8 cellular contexts compared by ENCODE assay signal in the genomic region with DNA sequence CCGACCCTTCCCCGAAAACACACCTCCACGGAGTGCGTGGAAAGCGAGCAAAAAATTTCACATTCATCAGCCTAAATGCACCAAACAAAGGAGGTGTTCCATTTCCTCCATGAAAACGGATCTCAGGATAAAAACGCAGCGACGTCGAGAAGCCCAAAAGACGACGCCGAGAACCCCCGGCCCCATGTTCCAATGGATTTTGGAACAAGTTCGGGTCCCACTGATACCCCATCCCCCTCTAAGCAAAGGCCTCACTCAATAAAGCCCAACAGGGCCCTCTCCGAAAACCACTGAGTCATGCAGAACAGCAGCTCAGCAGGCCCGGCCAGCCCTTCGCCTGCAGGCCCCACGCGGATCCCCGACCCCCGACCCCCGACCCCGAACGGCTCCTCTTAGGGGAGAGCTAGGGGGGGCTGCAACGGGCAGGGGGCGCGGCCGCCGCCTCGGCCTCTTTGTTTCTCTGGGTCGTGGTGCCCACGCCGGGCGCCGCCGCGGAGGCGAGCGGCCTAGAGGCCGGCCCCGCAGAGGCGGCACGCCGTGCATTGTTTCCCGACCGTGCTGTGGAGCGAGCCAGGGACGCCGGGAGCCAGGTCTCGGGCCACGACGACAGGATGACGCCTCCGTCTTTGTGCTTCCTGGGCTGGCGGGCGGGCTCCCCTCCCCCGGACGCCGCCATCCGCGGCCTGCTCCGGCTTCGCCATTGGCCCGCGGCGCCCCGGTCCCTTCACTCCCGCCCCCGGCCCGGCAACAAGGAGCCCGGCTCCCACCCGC. TPM values are rescaled to one million over a fixed set of nuclear protein-coding genes. Genes with fewer than 3 reads are reported as not detected.
A peak's percentile ranks its signal among the peaks of the same experiment; 100 is the strongest.
DNase-seq lines count a peak whose midpoint lies in the region; ATAC-seq and TF ChIP-seq lines count a peak whose summit lies in the region.

No MANE protein-coding gene starts in this region.

- H3K36me3 ChIP-seq in BE2C (peaks cover 29% of the 10 kb centered on the region), PC-9 (ENCODE audit: low read depth) (peaks cover 48% of the 10 kb centered on the region), subcutaneous abdominal adipose tissue (ENCODE audit: control insufficient read depth in 5 of 5, insufficient read depth in 5 of 5, low read length in 5 of 5) (peaks cover 6 to 22% (median 15%) of the 10 kb centered on the region in 5 donors)

- H3K4me1 Mint-ChIP-seq in neural crest cell, result peaks cover 51% of the 10 kb centered on the region

- H3K36me3 Mint-ChIP-seq in neural crest cell (ENCODE audit: low read depth), result peaks cover 17% of the 10 kb centered on the region

- H3K4me1 ChIP-seq in BE2C (peaks cover 3% of the 10 kb centered on the region), PC-9 (replicated peaks; ENCODE audit: insufficient read depth) (peaks cover 46% of the 10 kb centered on the region), subcutaneous abdominal adipose tissue (ENCODE audit: control insufficient read depth in 5 of 5, insufficient read depth in 5 of 5, low read length in 5 of 5) (peaks cover 5 to 44% (median 37%) of the 10 kb centered on the region in 5 donors)

- H3K27ac ChIP-seq in PC-9, result peak overlapping the region; percentile 100
- peak overlapping the region; percentile 100 for H3K27ac ChIP-seq in subcutaneous abdominal adipose tissue (ENCODE audit: low read depth, low read length)

- peak overlapping the region; percentile 92 for H3K27ac Mint-ChIP-seq in neural crest cell (ENCODE audit: unreplicated experiment)

- no peaks in the 10 kb centered on the region for H3K27me3 ChIP-seq in BE2C
- H3K27me3 ChIP-seq in PC-9 (ENCODE audit: insufficient read depth, low read depth), result no peaks in the 10 kb centered on the region
- H3K27me3 ChIP-seq in subcutaneous abdominal adipose tissue (ENCODE audit: control insufficient read depth in 5 of 5, insufficient read depth in 4 of 5, low read length in 5 of 5), result no peaks in the 10 kb centered on the region

- TF ChIP-seq CTCF in BE2C (IDR thresholded peaks at IDR 0.05; ENCODE audit: low read depth, low read length) (no peak), PC-9 (conservative IDR thresholded peaks at IDR 0.05) (no peak; the same call in 1 of the 2 replicates), fibroblast of villous mesenchyme (IDR thresholded peaks at IDR 0.05; ENCODE audit: insufficient read depth, low read depth, low read length) (no peak), neural crest cell (conservative IDR thresholded peaks at IDR 0.05) (no peak)

- H3K9ac ChIP-seq in subcutaneous abdominal adipose tissue (ENCODE audit: low read length in 5 of 5), result peak overlapping the region; percentile 94 to 99 (median 98)

- peaks cover 3% of the 10 kb centered on the region for H3K27me3 Mint-ChIP-seq in neural crest cell (ENCODE audit: low read depth)

- peak overlapping the region; percentile 99 for H3K4me2 ChIP-seq in PC-9

- intact Hi-C loops in PC-9 (cut with micrococcal nuclease; ENCODE audit: unreplicated experiment), result loop anchor here (2.0 to 5.0 kb wide), 5 partner anchors 49 to 458 kb away; no protein-coding TSS in a partner anchor

- H3K79me2 ChIP-seq in PC-9 (ENCODE audit: low read depth), result peaks cover 58% of the 10 kb centered on the region

- POLR2A ChIA-PET in PC-9 (lab: Charles Lee; ENCODE audit: unreplicated experiment), result interaction anchor here (0.6 to 2.3 kb wide), 4 partner anchors 68 to 220 kb away, joined by 3 to 16 read pairs (median 9); no protein-coding TSS in a partner anchor

- no peaks in the 10 kb centered on the region for H3K9me3 Mint-ChIP-seq in neural crest cell

- no peak overlapping the region for H2AFZ ChIP-seq in PC-9

- CTCF ChIA-PET in PC-9 (lab: Charles Lee), result interaction anchor here (0.6 to 1.1 kb wide), 3 partner anchors 72 to 458 kb away, joined by 6 read pairs; no protein-coding TSS in a partner anchor

- H3F3A ChIP-seq in PC-9 (ENCODE audit: insufficient read depth, low read depth), result peaks cover 23% of the 10 kb centered on the region

- H3K4me3 Mint-ChIP-seq in neural crest cell, result peak overlapping the region; percentile 95

- H3K9me3 ChIP-seq in BE2C (no peaks in the 10 kb centered on the region), PC-9 (ENCODE audit: insufficient read depth, low read depth) (no peaks in the 10 kb centered on the region), subcutaneous abdominal adipose tissue (ENCODE audit: control insufficient read depth in 5 of 5, low read length in 5 of 5) (no peaks in the 10 kb centered on the region)

- H3K4me3 ChIP-seq in BE2C (ENCODE audit: low read depth, low read length), result peak overlapping the region; percentile 79
- peak overlapping the region; percentile 96 for H3K4me3 ChIP-seq in PC-9
- peak overlapping the region; percentile 88 for H3K4me3 ChIP-seq in fibroblast of villous mesenchyme (ENCODE audit: low read depth, low read length)
- H3K4me3 ChIP-seq in subcutaneous abdominal adipose tissue (ENCODE audit: low read depth in 1 of 5, low read length in 5 of 5), result peak overlapping the region; percentile 82 to 98 (median 97)

- ATAC-seq in GM18909 (IDR thresholded peaks at IDR 0.05; ENCODE audit: poor library complexity, unreplicated experiment), result peak; percentile 40
- ATAC-seq in HG03108 (IDR thresholded peaks at IDR 0.05; ENCODE audit: unreplicated experiment), result peak; percentile 30

- no TSS peak for BruUV-seq in PC-9 (replicated peaks; lab: Mats Ljungman, UMichigan)

- peaks cover 47% of the 10 kb centered on the region for H4K20me1 ChIP-seq in PC-9 (ENCODE audit: insufficient read depth)

- H3K9me2 ChIP-seq in PC-9 (ENCODE audit: insufficient read depth), result no peaks in the 10 kb centered on the region

- DNase-seq in BE2C (peak; percentile 73), PC-9 (peak in 1 of 2 experiments; percentile 36), fibroblast of villous mesenchyme (ENCODE audit: low read depth) (peak; percentile 71), neural crest cell (ENCODE audit: low read depth, low spot score) (peak; percentile 38)
- peak; percentile 90 for DNase-seq in activated effector memory CD4-positive, alpha-beta T cell treated with anti-CD3 and anti-CD28 coated beads, Interleukin-2, amount 50 U/mL, for 16 hours

RNA-seq across cellular contexts. Expression of gene ZFAND5, which starts 0.9 kb away (rescaled TPM):
- polyA plus RNA-seq in BE2C (2012; ENCODE audit: insufficient read depth, insufficient read length, low read depth), result 50.6 TPM
- total RNA-seq in PC-9 (2021) (217 and 227 TPM in 2 replicates), fibroblast of villous mesenchyme (206 and 366 TPM in 2 replicates), neural crest cell (194 and 201 TPM in 2 replicates)
